ENCODE assay signal across 19 cellular contexts in the genomic region with DNA sequence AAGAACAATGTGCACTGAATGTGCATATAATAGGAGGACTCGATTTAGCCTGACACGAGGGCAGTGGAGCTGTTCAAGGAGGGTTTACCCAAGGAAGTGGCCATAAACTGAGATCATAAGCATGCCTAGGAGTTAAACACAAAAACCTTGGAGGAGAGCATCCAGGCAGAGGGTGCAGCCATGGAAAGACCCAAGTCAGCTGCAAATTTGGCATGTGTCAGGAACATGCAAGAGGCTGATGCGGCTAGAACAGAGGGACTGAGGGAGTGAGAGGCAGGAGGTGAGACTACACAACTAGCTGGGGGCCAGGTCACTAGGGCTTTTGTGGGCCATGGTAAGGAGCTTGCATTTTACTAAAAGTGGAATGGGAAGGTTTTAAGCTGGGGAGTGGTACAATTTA. TPM values are rescaled to one million over a fixed set of nuclear protein-coding genes. Genes with fewer than 3 reads are reported as not detected.
A peak's percentile ranks its signal among the peaks of the same experiment; 100 is the strongest.
DNase-seq lines count a peak whose midpoint lies in the region; ATAC-seq, FAIRE-seq and TF ChIP-seq lines count a peak whose summit lies in the region.
"Had no signal": no experiment of that assay in that cellular context is flagged by ENCODE, and none has a peak within 500 bp of the region (broad histone marks: within the 10 kb centered on the region; RNA-seq: fewer than 3 reads in every experiment).

No MANE protein-coding gene starts in this region.

- H3K36me3 ChIP-seq in cardiac muscle cell (no peaks in the 10 kb centered on the region), urinary bladder (ENCODE audit: insufficient read depth) (no peaks in the 10 kb centered on the region), small intestine (ENCODE audit: control insufficient read depth in 2 of 2, insufficient read depth in 2 of 2, low read length in 2 of 2) (no peaks in the 10 kb centered on the region)

- no peaks in the 10 kb centered on the region for H3K27me3 Mint-ChIP-seq in activated T-helper 17 cell treated with anti-CD3 and anti-CD28 coated beads, Interleukin-2, amount 50 U/mL, for 72 hours
- H3K27me3 Mint-ChIP-seq in mesothelial cell of epicardium (ENCODE audit: low read depth): peaks cover 3% of the 10 kb centered on the region
- H3K27me3 Mint-ChIP-seq: activated naive CD8-positive, alpha-beta T cell had no signal

- H3K4me3 Mint-ChIP-seq in activated T-helper 17 cell treated with anti-CD3 and anti-CD28 coated beads, Interleukin-2, amount 50 U/mL, for 72 hours: peak overlapping the region; percentile 34
- H3K4me3 Mint-ChIP-seq in mesothelial cell of epicardium: no peak overlapping the region
- H3K4me3 Mint-ChIP-seq: activated naive CD8-positive, alpha-beta T cell; naive B cell had no signal

- FAIRE-seq in small intestine (lab: Jason Lieb, UNC) (no peak), HTR-8/SVneo (lab: Jason Lieb, UNC) (no peak)
- FAIRE-seq: colon had no signal

- intact Hi-C loops in left cardiac atrium (cut with DNase I): no loop called here

- no peaks in the 10 kb centered on the region for H3K9me3 Mint-ChIP-seq in activated T-helper 17 cell treated with anti-CD3 and anti-CD28 coated beads, Interleukin-2, amount 50 U/mL, for 72 hours
- peaks cover 25% of the 10 kb centered on the region for H3K9me3 Mint-ChIP-seq in mesothelial cell of epicardium
- H3K9me3 Mint-ChIP-seq: naive B cell had no signal

- peaks cover 31% of the 10 kb centered on the region for H3K4me1 ChIP-seq in cardiac muscle cell (ENCODE audit: low read depth)
- no peaks in the 10 kb centered on the region for H3K4me1 ChIP-seq in urinary bladder (ENCODE audit: insufficient read depth)
- peaks cover 0 to 20% of the 10 kb centered on the region in 2 donors for H3K4me1 ChIP-seq in small intestine (ENCODE audit: control insufficient read depth in 2 of 2, insufficient read depth in 1 of 2, low read depth in 1 of 2, low read length in 1 of 2)

- DNase-seq in cardiac muscle cell (ENCODE audit: low read depth in 1 of 2, low spot score in 1 of 2): no peak
- no peak for DNase-seq in left cardiac atrium
- no peak for DNase-seq in mesothelial cell of epicardium (ENCODE audit: low spot score in 2 of 2, unreplicated experiment in 2 of 2)
- DNase-seq in HUDEP-2 (lab: John Stamatoyannopoulos, UW; ENCODE audit: unreplicated experiment in 76 of 76): no peak
- DNase-seq in small intestine: no peak
- no peak for DNase-seq in HTR-8/SVneo (ENCODE audit: insufficient read length, low spot score)
- DNase-seq: activated CD8-positive, alpha-beta memory T cell treated with anti-CD3 and anti-CD28 coated beads, Interleukin-2, amount 50 U/mL, for 4 hours; erythroblast; hippocampal formation; naive B cell; NCI-H1092 treated with DMSO at 0.1 percent for 48 hours; NCI-H2171 treated with DMSO at 0.1 percent for 48 hours; stimulated activated CD4-positive, alpha-beta T cell treated with anti-CD3 and anti-CD28 coated beads, Interleukin-2, amount 100 ng/mL, for 24 hours had no signal

- peak overlapping the region; percentile 25 for H3K27ac Mint-ChIP-seq in activated T-helper 17 cell treated with anti-CD3 and anti-CD28 coated beads, Interleukin-2, amount 50 U/mL, for 72 hours
- peak overlapping the region; percentile 17 for H3K27ac Mint-ChIP-seq in mesothelial cell of epicardium

- WGBS in urinary bladder: 50% methylated on average over 3 of the region's 3 CpGs
- 58 to 76% (median 58%) methylated on average over 3 of the region's 3 CpGs for WGBS in small intestine, 3 donors

- ATAC-seq in left cardiac atrium: no peak
- ATAC-seq in activated T-helper 17 cell treated with anti-CD3 and anti-CD28 coated beads, Interleukin-2, amount 50 U/mL, for 72 hours (replicated peaks): no peak
- ATAC-seq: SK-N-SH treated with all-trans-retinoic acid at 6 μM for 48 hours had no signal

- TF ChIP-seq CTCF in cardiac muscle cell (IDR thresholded peaks at IDR 0.05; ENCODE audit: low read depth, low read length): no peak
- TF ChIP-seq CTCF in mesothelial cell of epicardium (IDR thresholded peaks at IDR 0.05; ENCODE audit: unreplicated experiment): no peak

- H3K9me3 ChIP-seq in cardiac muscle cell (ENCODE audit: low read depth): no peaks in the 10 kb centered on the region
- H3K9me3 ChIP-seq in small intestine (ENCODE audit: control insufficient read depth, low read depth): no peaks in the 10 kb centered on the region

- H3K27ac ChIP-seq in cardiac muscle cell (peak overlapping the region; percentile 66), urinary bladder (ENCODE audit: low read depth) (peak overlapping the region; percentile 50), small intestine (ENCODE audit: low read depth in 1 of 2, low read length in 1 of 2) (peak overlapping the region in 1 of 2 donors; percentile 84)
- H3K27ac ChIP-seq: GM23248 had no signal

- H3K36me3 Mint-ChIP-seq in activated T-helper 17 cell treated with anti-CD3 and anti-CD28 coated beads, Interleukin-2, amount 50 U/mL, for 72 hours (ENCODE audit: low read depth): no peaks in the 10 kb centered on the region
- no peaks in the 10 kb centered on the region for H3K36me3 Mint-ChIP-seq in mesothelial cell of epicardium
- H3K36me3 Mint-ChIP-seq: activated naive CD8-positive, alpha-beta T cell; naive B cell had no signal

- no peaks in the 10 kb centered on the region for H3K27me3 ChIP-seq in cardiac muscle cell
- H3K27me3 ChIP-seq in small intestine (ENCODE audit: control insufficient read depth in 2 of 2, insufficient read depth in 2 of 2, low read length in 2 of 2): no peaks in the 10 kb centered on the region

- H3K4me1 Mint-ChIP-seq in activated T-helper 17 cell treated with anti-CD3 and anti-CD28 coated beads, Interleukin-2, amount 50 U/mL, for 72 hours: peaks cover 27% of the 10 kb centered on the region
- H3K4me1 Mint-ChIP-seq in mesothelial cell of epicardium: peaks cover 20% of the 10 kb centered on the region

- H3K4me3 ChIP-seq in cardiac muscle cell (no peak overlapping the region), urinary bladder (ENCODE audit: low read depth, low read length) (no peak overlapping the region), small intestine (ENCODE audit: low read depth in 1 of 2, low read length in 2 of 2) (no peak overlapping the region)
- H3K4me3 ChIP-seq: GM23248 had no signal

RNA-seq across cellular contexts. Expression of gene PRPS1, which starts 55.6 kb away (rescaled TPM):
- total RNA-seq in cardiac muscle cell (75.4 and 82.6 TPM in 2 replicates), left cardiac atrium (10 to 100 TPM; 24.3 to 29.1 TPM), mesothelial cell of epicardium (28.3 to 32.1 TPM (median 30.0 TPM) in 3 replicates), urinary bladder (22.9 TPM)
- polyA plus RNA-seq in cardiac muscle cell (78.7 and 79.1 TPM in 2 replicates), urinary bladder (35.7 TPM), small intestine (10 to 100 TPM in 2 of 3 donors, 1 to 10 TPM in 1; 2.9 to 18.2 (median 13.2) TPM)
- total RNA-seq in activated T-helper 17 cell treated with anti-CD3 and anti-CD28 coated beads, Interleukin-2, amount 50 U/mL, for 72 hours: 100 to 1,000 TPM in 1 of 2 donors, 10 to 100 TPM in 1; 58.6 to 107 TPM
